ENCODE assay signal across 1 cellular context in genomic region chr13:93037780-93038179, GRCh38.
A peak's percentile ranks its signal among the peaks of the same experiment; 100 is the strongest.
TF ChIP-seq lines count a peak whose summit lies in the region.

No MANE protein-coding gene starts in this region.

TF ChIP-seq in HEK293, 187 proteins besides CTCF, POLR2A, EP300 and RAD21 (continued from another document and continues in another):
- TF ChIP-seq, protein P1, sequence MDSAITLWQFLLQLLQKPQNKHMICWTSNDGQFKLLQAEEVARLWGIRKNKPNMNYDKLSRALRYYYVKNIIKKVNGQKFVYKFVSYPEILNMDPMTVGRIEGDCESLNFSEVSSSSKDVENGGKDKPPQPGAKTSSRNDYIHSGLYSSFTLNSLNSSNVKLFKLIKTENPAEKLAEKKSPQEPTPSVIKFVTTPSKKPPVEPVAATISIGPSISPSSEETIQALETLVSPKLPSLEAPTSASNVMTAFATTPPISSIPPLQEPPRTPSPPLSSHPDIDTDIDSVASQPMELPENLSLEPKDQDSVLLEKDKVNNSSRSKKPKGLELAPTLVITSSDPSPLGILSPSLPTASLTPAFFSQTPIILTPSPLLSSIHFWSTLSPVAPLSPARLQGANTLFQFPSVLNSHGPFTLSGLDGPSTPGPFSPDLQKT (IDR thresholded peaks at IDR 0.05; ENCODE audit: borderline replicate concordance, low read depth, low read length), result no peak
- TF ChIP-seq ZNF311 (tag by site-specific recombination; IDR thresholded peaks at IDR 0.05; ENCODE audit: borderline replicate concordance) (no peak), ZNF354C (tag by site-specific recombination; IDR thresholded peaks at IDR 0.05; ENCODE audit: borderline replicate concordance, low read depth) (0 out of 2 replicates have a peak, but pooled peaks have one; percentile 11), ZNF202 (tag by site-specific recombination; IDR thresholded peaks at IDR 0.05; ENCODE audit: borderline replicate concordance) (peak; percentile 49; the same call in 1 of the 2 replicates), ZNF433 (tag by site-specific recombination; IDR thresholded peaks at IDR 0.05; ENCODE audit: low read depth) (peak; percentile 68), ZXDB (tag by site-specific recombination; IDR thresholded peaks at IDR 0.05) (no peak), YY2 (tag by site-specific recombination; IDR thresholded peaks at IDR 0.05) (no peak), ZNF211 (tag by site-specific recombination; IDR thresholded peaks at IDR 0.05; ENCODE audit: low read depth) (no peak), ZNF341 (tag by site-specific recombination; IDR thresholded peaks at IDR 0.05; ENCODE audit: low read depth) (no peak), ZNF544 (tag by site-specific recombination; IDR thresholded peaks at IDR 0.05) (no peak), ZNF146 (tag by site-specific recombination; IDR thresholded peaks at IDR 0.05) (no peak), ZNF114 (tag by site-specific recombination; IDR thresholded peaks at IDR 0.05) (no peak), GLIS2 (tag by site-specific recombination; IDR thresholded peaks at IDR 0.05) (no peak), ZNF138 (tag by site-specific recombination; IDR thresholded peaks at IDR 0.05; ENCODE audit: borderline replicate concordance) (0 out of 2 replicates have a peak, but pooled peaks have one; percentile 16), ZNF560 (tag by site-specific recombination; IDR thresholded peaks at IDR 0.05; ENCODE audit: borderline replicate concordance) (peak; percentile 50; the same call in 1 of the 2 replicates), ZNF585B (tag by site-specific recombination; IDR thresholded peaks at IDR 0.05) (no peak), REST (tag by site-specific recombination; IDR thresholded peaks at IDR 0.05) (peak; percentile 57; the same call in 1 of the 2 replicates), ZNF654 (tag by site-specific recombination; IDR thresholded peaks at IDR 0.05; ENCODE audit: low read depth) (peak; percentile 23), ZBTB8A (tag by site-specific recombination; IDR thresholded peaks at IDR 0.05) (peak; percentile 59), ZNF558 (tag by site-specific recombination; IDR thresholded peaks at IDR 0.05) (0 out of 2 replicates have a peak, but pooled peaks have one; percentile 28), ZNF394 (tag by site-specific recombination; IDR thresholded peaks at IDR 0.05; ENCODE audit: borderline replicate concordance) (peak; percentile 83; the same call in 1 of the 2 replicates), SP3 (tag by site-specific recombination; IDR thresholded peaks at IDR 0.05) (no peak), ZNF169 (tag by site-specific recombination; IDR thresholded peaks at IDR 0.05) (no peak), ZNF335 (tag by site-specific recombination; conservative IDR thresholded peaks at IDR 0.05) (no peak), GLIS1 (tag by site-specific recombination; IDR thresholded peaks at IDR 0.05) (no peak), ZNF19 (tag by site-specific recombination; IDR thresholded peaks at IDR 0.05; ENCODE audit: low read depth) (no peak), ZNF449 (tag by site-specific recombination; IDR thresholded peaks at IDR 0.05) (no peak), ZBTB21 (tag by site-specific recombination; IDR thresholded peaks at IDR 0.05) (no peak), GLI2 (tag by site-specific recombination; IDR thresholded peaks at IDR 0.05; ENCODE audit: borderline replicate concordance, low read depth) (peak; percentile 33; the same call in 1 of the 2 replicates), ZNF426 (tag by site-specific recombination; IDR thresholded peaks at IDR 0.05) (peak; percentile 77), ZNF596 (tag by site-specific recombination; IDR thresholded peaks at IDR 0.05) (no peak), ZNF561 (tag by site-specific recombination; IDR thresholded peaks at IDR 0.05; ENCODE audit: borderline replicate concordance) (no peak), ZNF623 (tag by site-specific recombination; IDR thresholded peaks at IDR 0.05) (peak; percentile 63), ZSCAN23 (tag by site-specific recombination; IDR thresholded peaks at IDR 0.05) (no peak), ZNF18 (tag by site-specific recombination; IDR thresholded peaks at IDR 0.05) (no peak), ZBTB1 (tag by site-specific recombination; IDR thresholded peaks at IDR 0.05) (no peak), ZNF510 (tag by site-specific recombination; IDR thresholded peaks at IDR 0.05; ENCODE audit: insufficient replicate concordance) (peak; percentile 40), SETDB1 (IDR thresholded peaks at IDR 0.05; ENCODE audit: insufficient read length, low read length) (no peak), ZNF266 (tag by site-specific recombination; IDR thresholded peaks at IDR 0.05; ENCODE audit: low read depth) (peak; percentile 39; the same call in 1 of the 2 replicates), ZNF555 (tag by site-specific recombination; conservative IDR thresholded peaks at IDR 0.05) (peak; percentile 65), MYNN (tag by site-specific recombination; IDR thresholded peaks at IDR 0.05; ENCODE audit: borderline replicate concordance) (no peak)
- TF ChIP-seq, protein P2, sequence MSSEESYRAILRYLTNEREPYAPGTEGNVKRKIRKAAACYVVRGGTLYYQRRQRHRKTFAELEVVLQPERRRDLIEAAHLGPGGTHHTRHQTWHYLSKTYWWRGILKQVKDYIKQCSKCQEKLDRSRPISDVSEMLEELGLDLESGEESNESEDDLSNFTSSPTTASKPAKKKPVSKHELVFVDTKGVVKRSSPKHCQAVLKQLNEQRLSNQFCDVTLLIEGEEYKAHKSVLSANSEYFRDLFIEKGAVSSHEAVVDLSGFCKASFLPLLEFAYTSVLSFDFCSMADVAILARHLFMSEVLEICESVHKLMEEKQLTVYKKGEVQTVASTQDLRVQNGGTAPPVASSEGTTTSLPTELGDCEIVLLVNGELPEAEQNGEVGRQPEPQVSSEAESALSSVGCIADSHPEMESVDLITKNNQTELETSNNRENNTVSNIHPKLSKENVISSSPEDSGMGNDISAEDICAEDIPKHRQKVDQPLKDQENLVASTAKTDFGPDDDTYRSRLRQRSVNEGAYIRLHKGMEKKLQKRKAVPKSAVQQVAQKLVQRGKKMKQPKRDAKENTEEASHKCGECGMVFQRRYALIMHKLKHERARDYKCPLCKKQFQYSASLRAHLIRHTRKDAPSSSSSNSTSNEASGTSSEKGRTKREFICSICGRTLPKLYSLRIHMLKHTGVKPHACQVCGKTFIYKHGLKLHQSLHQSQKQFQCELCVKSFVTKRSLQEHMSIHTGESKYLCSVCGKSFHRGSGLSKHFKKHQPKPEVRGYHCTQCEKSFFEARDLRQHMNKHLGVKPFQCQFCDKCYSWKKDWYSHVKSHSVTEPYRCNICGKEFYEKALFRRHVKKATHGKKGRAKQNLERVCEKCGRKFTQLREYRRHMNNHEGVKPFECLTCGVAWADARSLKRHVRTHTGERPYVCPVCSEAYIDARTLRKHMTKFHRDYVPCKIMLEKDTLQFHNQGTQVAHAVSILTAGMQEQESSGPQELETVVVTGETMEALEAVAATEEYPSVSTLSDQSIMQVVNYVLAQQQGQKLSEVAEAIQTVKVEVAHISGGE (tag by site-specific recombination; conservative IDR thresholded peaks at IDR 0.05; ENCODE audit: low read depth), result peak; percentile 67
- TF ChIP-seq, protein P3, sequence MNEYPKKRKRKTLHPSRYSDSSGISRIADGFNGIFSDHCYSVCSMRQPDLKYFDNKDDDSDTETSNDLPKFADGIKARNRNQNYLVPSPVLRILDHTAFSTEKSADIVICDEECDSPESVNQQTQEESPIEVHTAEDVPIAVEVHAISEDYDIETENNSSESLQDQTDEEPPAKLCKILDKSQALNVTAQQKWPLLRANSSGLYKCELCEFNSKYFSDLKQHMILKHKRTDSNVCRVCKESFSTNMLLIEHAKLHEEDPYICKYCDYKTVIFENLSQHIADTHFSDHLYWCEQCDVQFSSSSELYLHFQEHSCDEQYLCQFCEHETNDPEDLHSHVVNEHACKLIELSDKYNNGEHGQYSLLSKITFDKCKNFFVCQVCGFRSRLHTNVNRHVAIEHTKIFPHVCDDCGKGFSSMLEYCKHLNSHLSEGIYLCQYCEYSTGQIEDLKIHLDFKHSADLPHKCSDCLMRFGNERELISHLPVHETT (tag by site-specific recombination; IDR thresholded peaks at IDR 0.05), result no peak
- TF ChIP-seq, protein P4, sequence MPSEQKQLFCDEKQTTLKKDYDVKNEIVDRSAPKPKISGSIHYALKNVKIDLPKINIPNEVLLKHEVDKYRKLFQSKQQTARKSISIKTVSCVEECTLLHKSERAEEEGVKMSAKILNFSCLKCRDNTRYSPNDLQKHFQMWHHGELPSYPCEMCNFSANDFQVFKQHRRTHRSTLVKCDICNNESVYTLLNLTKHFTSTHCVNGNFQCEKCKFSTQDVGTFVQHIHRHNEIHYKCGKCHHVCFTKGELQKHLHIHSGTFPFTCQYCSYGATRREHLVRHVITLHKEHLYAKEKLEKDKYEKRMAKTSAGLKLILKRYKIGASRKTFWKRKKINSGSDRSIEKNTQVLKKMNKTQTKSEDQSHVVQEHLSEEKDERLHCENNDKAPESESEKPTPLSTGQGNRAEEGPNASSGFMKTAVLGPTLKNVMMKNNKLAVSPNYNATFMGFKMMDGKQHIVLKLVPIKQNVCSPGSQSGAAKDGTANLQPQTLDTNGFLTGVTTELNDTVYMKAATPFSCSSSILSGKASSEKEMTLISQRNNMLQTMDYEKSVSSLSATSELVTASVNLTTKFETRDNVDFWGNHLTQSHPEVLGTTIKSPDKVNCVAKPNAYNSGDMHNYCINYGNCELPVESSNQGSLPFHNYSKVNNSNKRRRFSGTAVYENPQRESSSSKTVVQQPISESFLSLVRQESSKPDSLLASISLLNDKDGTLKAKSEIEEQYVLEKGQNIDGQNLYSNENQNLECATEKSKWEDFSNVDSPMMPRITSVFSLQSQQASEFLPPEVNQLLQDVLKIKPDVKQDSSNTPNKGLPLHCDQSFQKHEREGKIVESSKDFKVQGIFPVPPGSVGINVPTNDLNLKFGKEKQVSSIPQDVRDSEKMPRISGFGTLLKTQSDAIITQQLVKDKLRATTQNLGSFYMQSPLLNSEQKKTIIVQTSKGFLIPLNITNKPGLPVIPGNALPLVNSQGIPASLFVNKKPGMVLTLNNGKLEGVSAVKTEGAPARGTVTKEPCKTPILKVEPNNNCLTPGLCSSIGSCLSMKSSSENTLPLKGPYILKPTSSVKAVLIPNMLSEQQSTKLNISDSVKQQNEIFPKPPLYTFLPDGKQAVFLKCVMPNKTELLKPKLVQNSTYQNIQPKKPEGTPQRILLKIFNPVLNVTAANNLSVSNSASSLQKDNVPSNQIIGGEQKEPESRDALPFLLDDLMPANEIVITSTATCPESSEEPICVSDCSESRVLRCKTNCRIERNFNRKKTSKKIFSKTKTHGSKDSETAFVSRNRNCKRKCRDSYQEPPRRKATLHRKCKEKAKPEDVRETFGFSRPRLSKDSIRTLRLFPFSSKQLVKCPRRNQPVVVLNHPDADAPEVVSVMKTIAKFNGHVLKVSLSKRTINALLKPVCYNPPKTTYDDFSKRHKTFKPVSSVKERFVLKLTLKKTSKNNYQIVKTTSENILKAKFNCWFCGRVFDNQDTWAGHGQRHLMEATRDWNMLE (tag by site-specific recombination; conservative IDR thresholded peaks at IDR 0.05; ENCODE audit: low read depth), result peak; percentile 79
- TF ChIP-seq, protein P5, sequence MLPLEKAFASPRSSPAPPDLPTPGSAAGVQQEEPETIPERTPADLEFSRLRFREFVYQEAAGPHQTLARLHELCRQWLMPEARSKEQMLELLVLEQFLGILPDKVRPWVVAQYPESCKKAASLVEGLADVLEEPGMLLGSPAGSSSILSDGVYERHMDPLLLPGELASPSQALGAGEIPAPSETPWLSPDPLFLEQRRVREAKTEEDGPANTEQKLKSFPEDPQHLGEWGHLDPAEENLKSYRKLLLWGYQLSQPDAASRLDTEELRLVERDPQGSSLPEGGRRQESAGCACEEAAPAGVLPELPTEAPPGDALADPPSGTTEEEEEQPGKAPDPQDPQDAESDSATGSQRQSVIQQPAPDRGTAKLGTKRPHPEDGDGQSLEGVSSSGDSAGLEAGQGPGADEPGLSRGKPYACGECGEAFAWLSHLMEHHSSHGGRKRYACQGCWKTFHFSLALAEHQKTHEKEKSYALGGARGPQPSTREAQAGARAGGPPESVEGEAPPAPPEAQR (tag by site-specific recombination; IDR thresholded peaks at IDR 0.05), result no peak
